In the genomic region with DNA sequence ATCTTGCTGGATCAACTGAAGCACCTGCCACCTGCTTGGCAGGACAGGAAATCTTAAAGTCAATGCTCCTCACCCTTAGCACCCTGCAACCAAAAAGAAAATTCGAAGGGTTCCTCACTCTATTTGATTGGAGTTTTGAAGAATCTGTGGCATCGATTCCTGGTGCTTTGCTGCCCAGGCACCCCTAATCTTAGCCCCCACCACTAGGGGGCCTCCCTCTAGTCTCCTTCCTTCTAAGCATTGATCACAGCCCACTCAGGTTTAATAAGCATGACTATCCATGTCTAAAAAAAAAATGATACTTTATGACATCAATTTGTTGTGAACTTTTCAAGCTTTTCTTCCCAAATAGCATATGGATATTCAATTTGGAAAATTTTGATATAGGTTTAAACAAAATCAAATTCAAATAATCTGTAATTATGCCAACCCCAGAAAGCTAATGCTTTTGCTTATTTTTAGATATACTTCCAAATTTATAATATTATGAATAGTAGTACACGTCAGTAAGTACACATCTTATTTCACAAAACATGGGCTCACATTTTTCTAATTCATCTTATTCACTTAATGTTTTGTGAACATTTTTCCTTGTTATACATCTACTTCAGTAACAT, we compare ENCODE assay signal across 1 cellular context.
TF ChIP-seq lines count a peak whose summit lies in the region.

No MANE protein-coding gene starts in this region.

TF ChIP-seq in K562, 482 proteins besides CTCF, POLR2A, EP300 and RAD21:
- TF ChIP-seq RBM17 (IDR thresholded peaks at IDR 0.05; ENCODE audit: borderline replicate concordance, low read depth, low read length) (no peak), HSF4 (CRISPR knock-in tag; IDR thresholded peaks at IDR 0.05; ENCODE audit: borderline replicate concordance) (no peak), POLR2AphosphoS2 (IDR thresholded peaks at IDR 0.05; ENCODE audit: low read length) (no peak), ZNF507 (tag; conservative IDR thresholded peaks at IDR 0.05) (no peak), GABPA (tag; conservative IDR thresholded peaks at IDR 0.05; ENCODE audit: low read depth) (no peak), HBP1 (CRISPR knock-in tag; IDR thresholded peaks at IDR 0.05) (no peak)
- TF ChIP-seq, protein P1, sequence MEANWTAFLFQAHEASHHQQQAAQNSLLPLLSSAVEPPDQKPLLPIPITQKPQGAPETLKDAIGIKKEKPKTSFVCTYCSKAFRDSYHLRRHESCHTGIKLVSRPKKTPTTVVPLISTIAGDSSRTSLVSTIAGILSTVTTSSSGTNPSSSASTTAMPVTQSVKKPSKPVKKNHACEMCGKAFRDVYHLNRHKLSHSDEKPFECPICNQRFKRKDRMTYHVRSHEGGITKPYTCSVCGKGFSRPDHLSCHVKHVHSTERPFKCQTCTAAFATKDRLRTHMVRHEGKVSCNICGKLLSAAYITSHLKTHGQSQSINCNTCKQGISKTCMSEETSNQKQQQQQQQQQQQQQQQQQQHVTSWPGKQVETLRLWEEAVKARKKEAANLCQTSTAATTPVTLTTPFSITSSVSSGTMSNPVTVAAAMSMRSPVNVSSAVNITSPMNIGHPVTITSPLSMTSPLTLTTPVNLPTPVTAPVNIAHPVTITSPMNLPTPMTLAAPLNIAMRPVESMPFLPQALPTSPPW (CRISPR knock-in tag; IDR thresholded peaks at IDR 0.05), result no peak
- TF ChIP-seq, protein P2, sequence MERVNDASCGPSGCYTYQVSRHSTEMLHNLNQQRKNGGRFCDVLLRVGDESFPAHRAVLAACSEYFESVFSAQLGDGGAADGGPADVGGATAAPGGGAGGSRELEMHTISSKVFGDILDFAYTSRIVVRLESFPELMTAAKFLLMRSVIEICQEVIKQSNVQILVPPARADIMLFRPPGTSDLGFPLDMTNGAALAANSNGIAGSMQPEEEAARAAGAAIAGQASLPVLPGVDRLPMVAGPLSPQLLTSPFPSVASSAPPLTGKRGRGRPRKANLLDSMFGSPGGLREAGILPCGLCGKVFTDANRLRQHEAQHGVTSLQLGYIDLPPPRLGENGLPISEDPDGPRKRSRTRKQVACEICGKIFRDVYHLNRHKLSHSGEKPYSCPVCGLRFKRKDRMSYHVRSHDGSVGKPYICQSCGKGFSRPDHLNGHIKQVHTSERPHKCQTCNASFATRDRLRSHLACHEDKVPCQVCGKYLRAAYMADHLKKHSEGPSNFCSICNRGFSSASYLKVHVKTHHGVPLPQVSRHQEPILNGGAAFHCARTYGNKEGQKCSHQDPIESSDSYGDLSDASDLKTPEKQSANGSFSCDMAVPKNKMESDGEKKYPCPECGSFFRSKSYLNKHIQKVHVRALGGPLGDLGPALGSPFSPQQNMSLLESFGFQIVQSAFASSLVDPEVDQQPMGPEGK (CRISPR knock-in tag; IDR thresholded peaks at IDR 0.05; ENCODE audit: borderline replicate concordance), result no peak
